Comparison of ENCODE assay signal across 1 cellular context in genomic region chr22:42154731-42155543, GRCh38.
TF ChIP-seq lines count a peak whose summit lies in the region.

No MANE protein-coding gene starts in this region.

TF ChIP-seq in IMR-90, 13 proteins besides CTCF, POLR2A, EP300 and RAD21 (continued from another document):
- TF ChIP-seq, protein P1, sequence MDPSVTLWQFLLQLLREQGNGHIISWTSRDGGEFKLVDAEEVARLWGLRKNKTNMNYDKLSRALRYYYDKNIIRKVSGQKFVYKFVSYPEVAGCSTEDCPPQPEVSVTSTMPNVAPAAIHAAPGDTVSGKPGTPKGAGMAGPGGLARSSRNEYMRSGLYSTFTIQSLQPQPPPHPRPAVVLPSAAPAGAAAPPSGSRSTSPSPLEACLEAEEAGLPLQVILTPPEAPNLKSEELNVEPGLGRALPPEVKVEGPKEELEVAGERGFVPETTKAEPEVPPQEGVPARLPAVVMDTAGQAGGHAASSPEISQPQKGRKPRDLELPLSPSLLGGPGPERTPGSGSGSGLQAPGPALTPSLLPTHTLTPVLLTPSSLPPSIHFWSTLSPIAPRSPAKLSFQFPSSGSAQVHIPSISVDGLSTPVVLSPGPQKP (IDR thresholded peaks at IDR 0.05; ENCODE audit: borderline replicate concordance, low read depth, low read length): no peak
- TF ChIP-seq, protein P2, sequence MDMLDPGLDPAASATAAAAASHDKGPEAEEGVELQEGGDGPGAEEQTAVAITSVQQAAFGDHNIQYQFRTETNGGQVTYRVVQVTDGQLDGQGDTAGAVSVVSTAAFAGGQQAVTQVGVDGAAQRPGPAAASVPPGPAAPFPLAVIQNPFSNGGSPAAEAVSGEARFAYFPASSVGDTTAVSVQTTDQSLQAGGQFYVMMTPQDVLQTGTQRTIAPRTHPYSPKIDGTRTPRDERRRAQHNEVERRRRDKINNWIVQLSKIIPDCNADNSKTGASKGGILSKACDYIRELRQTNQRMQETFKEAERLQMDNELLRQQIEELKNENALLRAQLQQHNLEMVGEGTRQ (IDR thresholded peaks at IDR 0.05; ENCODE audit: low read depth, low read length): no peak
- TF ChIP-seq MAZ (IDR thresholded peaks at IDR 0.05; ENCODE audit: borderline replicate concordance, low read depth, low read length) (no peak), FOS (IDR thresholded peaks at IDR 0.05; ENCODE audit: low read depth, low read length) (no peak), NFE2L2 (IDR thresholded peaks at IDR 0.05; ENCODE audit: low read depth, low read length) (no peak), CEBPB (IDR thresholded peaks at IDR 0.05; ENCODE audit: low read depth, low read length) (no peak), RCOR1 (IDR thresholded peaks at IDR 0.05; ENCODE audit: insufficient replicate concordance, low read length) (no peak)
